9 cellular contexts compared by ENCODE assay signal in the genomic region with DNA sequence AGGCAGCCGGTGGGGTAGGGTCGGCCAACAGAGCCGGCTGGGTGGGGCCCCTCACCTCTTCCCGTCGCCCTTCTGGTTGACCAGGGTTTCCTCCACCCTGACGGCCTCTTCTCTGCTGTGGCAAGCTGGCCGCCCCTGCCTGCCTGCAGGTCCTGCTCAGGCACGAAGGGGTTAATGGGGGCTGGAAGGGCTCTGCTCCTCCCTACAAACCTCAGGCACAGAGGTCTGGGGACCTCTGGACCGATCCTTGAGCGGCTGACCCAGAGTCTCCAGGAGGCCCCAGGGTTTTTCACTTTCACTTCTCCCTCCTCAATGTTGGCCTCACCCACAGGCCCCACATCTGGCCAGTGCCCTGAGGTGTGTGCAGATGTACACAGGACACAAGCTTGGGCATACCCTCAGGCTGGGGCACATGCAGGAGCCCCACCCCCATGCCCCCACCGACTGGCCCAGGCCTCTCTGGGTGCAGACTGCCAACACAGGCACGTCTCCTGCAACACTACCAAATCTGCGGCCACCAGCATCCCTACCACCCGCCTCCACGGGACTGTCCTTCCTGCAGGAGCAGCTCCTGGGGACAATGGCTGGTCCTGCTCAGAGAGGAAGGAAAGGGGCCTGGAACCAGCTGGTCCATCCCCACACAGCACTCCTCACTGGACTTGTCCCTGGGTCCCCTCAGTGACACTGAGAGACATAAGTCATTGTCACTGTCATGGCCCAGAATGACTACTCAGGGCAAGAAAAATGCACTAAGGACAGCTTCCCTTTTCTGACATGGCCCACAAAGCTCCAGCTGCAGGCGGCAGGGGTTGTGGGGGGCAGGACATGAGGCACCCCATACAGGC. TPM values are rescaled to one million over a fixed set of nuclear protein-coding genes. Genes with fewer than 3 reads are reported as not detected.
DNase-seq lines count a peak whose midpoint lies in the region; ATAC-seq and TF ChIP-seq lines count a peak whose summit lies in the region.
"Had no signal": no experiment of that assay in that cellular context is flagged by ENCODE, and none has a peak within 500 bp of the region (broad histone marks: within the 10 kb centered on the region; RNA-seq: fewer than 3 reads in every experiment).

No MANE protein-coding gene starts in this region.

- H3K9me3 ChIP-seq in right cardiac atrium (ENCODE audit: control insufficient read depth, low read length), result no peaks in the 10 kb centered on the region
- H3K9me3 ChIP-seq in tibial nerve, result no peaks in the 10 kb centered on the region

- H3K36me3 ChIP-seq in tibial nerve, result no peaks in the 10 kb centered on the region

- H3K4me3 Mint-ChIP-seq in activated T-cell treated with anti-CD3 and anti-CD28 coated beads, Interleukin-2, amount 50 U/mL, for 4 hours, result peak overlapping the region; percentile 61

- H3K36me3 Mint-ChIP-seq in activated T-cell treated with anti-CD3 and anti-CD28 coated beads, Interleukin-2, amount 50 U/mL, for 4 hours (ENCODE audit: insufficient read depth), result no peaks in the 10 kb centered on the region

- no peak for TF ChIP-seq POLR2A in tibial nerve (IDR thresholded peaks at IDR 0.05)

- peaks cover 66% of the 10 kb centered on the region for H3K27me3 Mint-ChIP-seq in activated T-cell treated with anti-CD3 and anti-CD28 coated beads, Interleukin-2, amount 50 U/mL, for 4 hours (ENCODE audit: low read depth)

- DNase-seq in activated T-cell treated with anti-CD3 and anti-CD28 coated beads, Interleukin-2, amount 50 U/mL, for 4 hours, result no peak
- DNase-seq in activated T-cell treated with anti-CD3 and anti-CD28 coated beads, Interleukin-2, amount 50 U/mL, for 48 hours, result no peak
- DNase-seq in RPMI8226 (peak; percentile 65), right cardiac atrium (peak in 2 of 3 donors; percentile 42 to 62), tibial nerve (ENCODE audit: low spot score in 2 of 2) (no peak)
- DNase-seq: NK-92 treated with Interleukin-12 subunit alpha and Interleukin-12 subunit beta, amount 100 ng/mL, for 24 hours had no signal

- H3K9me3 Mint-ChIP-seq in activated T-cell treated with anti-CD3 and anti-CD28 coated beads, Interleukin-2, amount 50 U/mL, for 4 hours, result no peaks in the 10 kb centered on the region

- peaks cover 30% of the 10 kb centered on the region for H3K4me1 Mint-ChIP-seq in activated T-cell treated with anti-CD3 and anti-CD28 coated beads, Interleukin-2, amount 50 U/mL, for 4 hours (ENCODE audit: low read depth)

- H3K27ac ChIP-seq in right cardiac atrium (ENCODE audit: low read length), result no peak overlapping the region
- no peak overlapping the region for H3K27ac ChIP-seq in tibial nerve

- no peak for TF ChIP-seq CTCF in tibial nerve (IDR thresholded peaks at IDR 0.05)

- ATAC-seq in activated T-cell treated with anti-CD3 and anti-CD28 coated beads, Interleukin-2, amount 50 U/mL, for 4 hours, result no peak
- ATAC-seq in right cardiac atrium, result no peak
- ATAC-seq in HG02763 (IDR thresholded peaks at IDR 0.05; ENCODE audit: unreplicated experiment), result no peak
- no peak for ATAC-seq in GM21390 (IDR thresholded peaks at IDR 0.05; ENCODE audit: unreplicated experiment)
- no peak for ATAC-seq in HG02938 (IDR thresholded peaks at IDR 0.05; ENCODE audit: unreplicated experiment)

- H3K27me3 ChIP-seq in right cardiac atrium (ENCODE audit: control insufficient read depth, insufficient read depth), result no peaks in the 10 kb centered on the region
- H3K27me3 ChIP-seq in tibial nerve, result peaks cover 0 to 78% of the 10 kb centered on the region in 2 donors

- H3K4me3 ChIP-seq in right cardiac atrium (ENCODE audit: low read length), result no peak overlapping the region
- peak overlapping the region in 3 of 4 donors; percentile 11 to 37 (median 31) for H3K4me3 ChIP-seq in tibial nerve

- no peak for TF ChIP-seq EP300 in tibial nerve (IDR thresholded peaks at IDR 0.05)

- 42% methylated on average over 16 of the region's 16 CpGs for WGBS in right cardiac atrium
- WGBS in tibial nerve, 2 donors, result 42% methylated on average over 6 to 14 of the region's 16 CpGs

- H3K4me1 ChIP-seq in right cardiac atrium (ENCODE audit: control insufficient read depth, insufficient read depth, low read length), result peaks cover 4% of the 10 kb centered on the region
- peaks cover 0 to 57% (median 22%) of the 10 kb centered on the region in 4 donors for H3K4me1 ChIP-seq in tibial nerve

- intact Hi-C loops in right cardiac atrium (cut with DNase I), result no loop called here

RNA-seq across cellular contexts. Expression of a gene that starts 3.2 kb away (rescaled TPM):
- not detected for total RNA-seq in activated T-cell treated with anti-CD3 and anti-CD28 coated beads, Interleukin-2, amount 50 U/mL, for 4 hours
- total RNA-seq in right cardiac atrium (1 to 10 TPM in 1 of 4 donors, under 1 TPM in 3; 0.19 to 1.4 (median 0.78) TPM), tibial nerve (1 to 10 TPM in 3 of 4 donors, under 1 TPM in 1; 0.42 to 3.6 (median 2.6) TPM)
- polyA plus RNA-seq in right cardiac atrium, result 0.88 TPM

RNA-seq across cellular contexts. Expression of a gene that starts 34.0 kb away (rescaled TPM):
- total RNA-seq in activated T-cell treated with anti-CD3 and anti-CD28 coated beads, Interleukin-2, amount 50 U/mL, for 4 hours, result under 1 TPM in 2 of 3 donors, not detected in 1; 0.25 to 0.37 TPM
- 1 to 10 TPM in 1 of 4 donors, not detected in 3; 9.0 TPM for total RNA-seq in right cardiac atrium
- 29.5 TPM for polyA plus RNA-seq in right cardiac atrium
- total RNA-seq in tibial nerve, result 1 to 10 TPM; 3.3 to 5.9 (median 4.7) TPM

RNA-seq across cellular contexts. Expression of a gene that starts 43.1 kb away (rescaled TPM):
- 1 to 10 TPM in 2 of 3 donors, under 1 TPM in 1; 0.38 to 1.3 (median 1.1) TPM for total RNA-seq in activated T-cell treated with anti-CD3 and anti-CD28 coated beads, Interleukin-2, amount 50 U/mL, for 4 hours
- total RNA-seq in right cardiac atrium (100 to 1,000 TPM; 143 to 264 (median 199) TPM), tibial nerve (10 to 100 TPM; 11.4 to 29.1 (median 25.2) TPM)
- 243 TPM for polyA plus RNA-seq in right cardiac atrium

Comparison
In these comparisons a context has a peak if more than half of its experiments do, and no peak if none do; other contexts are left out.
1. DNase-seq: peak in RPMI8226 (single experiment) and right cardiac atrium (2 of 3); none in activated T-cell treated with anti-CD3 and anti-CD28 coated beads, Interleukin-2, amount 50 U/mL, for 4 hours (single experiment), activated T-cell treated with anti-CD3 and anti-CD28 coated beads, Interleukin-2, amount 50 U/mL, for 48 hours (0 of 2) and tibial nerve (0 of 2).
2. RNA of a gene that starts 43.1 kb away (total RNA-seq): 143 to 264 TPM in right cardiac atrium and 11.4 to 29.1 TPM in tibial nerve; 0.38 to 1.3 TPM in activated T-cell treated with anti-CD3 and anti-CD28 coated beads, Interleukin-2, amount 50 U/mL, for 4 hours; every median in the first group is over 4 times any median in the second.